Comparison of ENCODE assay signal across 16 cellular contexts in genomic region chr19:13885826-13886365, GRCh38.
"Had no signal": no experiment of that assay in that cellular context is flagged by ENCODE, and none has a peak within 500 bp of the region (broad histone marks: within the 10 kb centered on the region; RNA-seq: fewer than 3 reads in every experiment).

No MANE protein-coding gene starts in this region.

- DNase-seq: activated CD4-positive, alpha-beta T cell treated with anti-CD3 and anti-CD28 coated beads, Interleukin-2, amount 50 U/mL, for 4 hours; activated CD4-positive, CD25-positive, alpha-beta regulatory T cell; activated naive CD4-positive, alpha-beta T cell; activated T-cell treated with anti-CD3 and anti-CD28 coated beads, Interleukin-2, amount 50 U/mL, for 72 hours; central memory CD4-positive, alpha-beta T cell; cortex of kidney; effector memory CD4-positive, alpha-beta T cell; erythroblast; head of caudate nucleus; midbrain; retina; SHP77; stimulated activated CD4-positive, alpha-beta T cell treated with anti-CD3 and anti-CD28 coated beads, Interleukin-4, amount 100 ng/mL, for 4 hours; stimulated activated naive CD8-positive, alpha-beta T cell treated with anti-CD3 and anti-CD28 coated beads, Interleukin-15, amount 100 ng/mL, for 72 hours; T-helper 2 cell had no signal

- ATAC-seq: activated T-cell treated with anti-CD3 and anti-CD28 coated beads, Interleukin-2, amount 50 U/mL, for 72 hours; stimulated activated naive CD8-positive, alpha-beta T cell treated with anti-CD3 and anti-CD28 coated beads, Interleukin-15, amount 100 ng/mL, for 72 hours had no signal

- H3K4me3 ChIP-seq: lung had no signal

- H3K9me3 Mint-ChIP-seq: activated T-cell treated with anti-CD3 and anti-CD28 coated beads, Interleukin-2, amount 50 U/mL, for 72 hours; stimulated activated naive CD8-positive, alpha-beta T cell treated with anti-CD3 and anti-CD28 coated beads, Interleukin-15, amount 100 ng/mL, for 72 hours had no signal

- H3K4me3 Mint-ChIP-seq: activated T-cell treated with anti-CD3 and anti-CD28 coated beads, Interleukin-2, amount 50 U/mL, for 72 hours; stimulated activated naive CD8-positive, alpha-beta T cell treated with anti-CD3 and anti-CD28 coated beads, Interleukin-15, amount 100 ng/mL, for 72 hours had no signal

- H3K27me3 Mint-ChIP-seq: stimulated activated naive CD8-positive, alpha-beta T cell treated with anti-CD3 and anti-CD28 coated beads, Interleukin-15, amount 100 ng/mL, for 72 hours had no signal

- H3K27ac Mint-ChIP-seq: activated T-cell treated with anti-CD3 and anti-CD28 coated beads, Interleukin-2, amount 50 U/mL, for 72 hours had no signal
